1 cellular context compared by ENCODE assay signal in the genomic region with DNA sequence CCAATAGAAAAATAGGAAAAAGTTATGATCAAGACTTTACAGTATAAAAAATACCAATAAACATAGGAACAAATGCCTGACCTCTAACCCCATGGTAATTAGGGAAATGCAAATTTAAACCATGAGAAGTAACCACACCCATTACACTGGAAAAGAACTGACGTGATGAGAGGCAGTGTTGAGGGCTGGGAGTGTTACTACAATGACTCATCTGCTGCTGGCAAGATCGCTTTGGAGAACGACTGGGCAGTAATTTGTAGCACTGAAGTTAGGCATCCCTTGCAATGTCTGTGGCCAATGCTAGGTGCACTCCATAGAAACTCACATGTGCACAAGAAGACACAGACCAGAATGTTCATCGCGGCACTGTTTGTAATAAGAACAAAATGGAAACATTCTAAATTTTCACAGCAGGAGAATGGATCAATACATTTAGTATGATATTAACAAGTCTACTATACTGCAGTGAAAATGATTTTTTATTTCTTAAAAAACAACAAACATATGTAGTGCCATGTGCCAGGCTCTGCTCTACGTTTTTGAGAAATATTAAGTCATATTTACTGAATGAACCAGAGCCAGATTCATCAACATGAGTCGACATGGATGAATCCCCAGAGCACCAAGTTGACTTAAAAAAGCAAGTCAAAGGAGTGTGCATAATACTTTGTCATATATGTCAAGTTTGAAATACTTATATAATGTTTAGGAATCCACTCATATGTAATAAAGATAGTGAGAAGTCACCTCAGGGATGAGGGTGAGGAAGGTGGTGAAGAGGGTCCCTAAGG.
A peak's percentile ranks its signal among the peaks of the same experiment; 100 is the strongest.
TF ChIP-seq lines count a peak whose summit lies in the region.

No MANE protein-coding gene starts in this region.

TF ChIP-seq in K562, 482 proteins besides CTCF, POLR2A, EP300 and RAD21 (continues in another document):
- TF ChIP-seq, protein P1, sequence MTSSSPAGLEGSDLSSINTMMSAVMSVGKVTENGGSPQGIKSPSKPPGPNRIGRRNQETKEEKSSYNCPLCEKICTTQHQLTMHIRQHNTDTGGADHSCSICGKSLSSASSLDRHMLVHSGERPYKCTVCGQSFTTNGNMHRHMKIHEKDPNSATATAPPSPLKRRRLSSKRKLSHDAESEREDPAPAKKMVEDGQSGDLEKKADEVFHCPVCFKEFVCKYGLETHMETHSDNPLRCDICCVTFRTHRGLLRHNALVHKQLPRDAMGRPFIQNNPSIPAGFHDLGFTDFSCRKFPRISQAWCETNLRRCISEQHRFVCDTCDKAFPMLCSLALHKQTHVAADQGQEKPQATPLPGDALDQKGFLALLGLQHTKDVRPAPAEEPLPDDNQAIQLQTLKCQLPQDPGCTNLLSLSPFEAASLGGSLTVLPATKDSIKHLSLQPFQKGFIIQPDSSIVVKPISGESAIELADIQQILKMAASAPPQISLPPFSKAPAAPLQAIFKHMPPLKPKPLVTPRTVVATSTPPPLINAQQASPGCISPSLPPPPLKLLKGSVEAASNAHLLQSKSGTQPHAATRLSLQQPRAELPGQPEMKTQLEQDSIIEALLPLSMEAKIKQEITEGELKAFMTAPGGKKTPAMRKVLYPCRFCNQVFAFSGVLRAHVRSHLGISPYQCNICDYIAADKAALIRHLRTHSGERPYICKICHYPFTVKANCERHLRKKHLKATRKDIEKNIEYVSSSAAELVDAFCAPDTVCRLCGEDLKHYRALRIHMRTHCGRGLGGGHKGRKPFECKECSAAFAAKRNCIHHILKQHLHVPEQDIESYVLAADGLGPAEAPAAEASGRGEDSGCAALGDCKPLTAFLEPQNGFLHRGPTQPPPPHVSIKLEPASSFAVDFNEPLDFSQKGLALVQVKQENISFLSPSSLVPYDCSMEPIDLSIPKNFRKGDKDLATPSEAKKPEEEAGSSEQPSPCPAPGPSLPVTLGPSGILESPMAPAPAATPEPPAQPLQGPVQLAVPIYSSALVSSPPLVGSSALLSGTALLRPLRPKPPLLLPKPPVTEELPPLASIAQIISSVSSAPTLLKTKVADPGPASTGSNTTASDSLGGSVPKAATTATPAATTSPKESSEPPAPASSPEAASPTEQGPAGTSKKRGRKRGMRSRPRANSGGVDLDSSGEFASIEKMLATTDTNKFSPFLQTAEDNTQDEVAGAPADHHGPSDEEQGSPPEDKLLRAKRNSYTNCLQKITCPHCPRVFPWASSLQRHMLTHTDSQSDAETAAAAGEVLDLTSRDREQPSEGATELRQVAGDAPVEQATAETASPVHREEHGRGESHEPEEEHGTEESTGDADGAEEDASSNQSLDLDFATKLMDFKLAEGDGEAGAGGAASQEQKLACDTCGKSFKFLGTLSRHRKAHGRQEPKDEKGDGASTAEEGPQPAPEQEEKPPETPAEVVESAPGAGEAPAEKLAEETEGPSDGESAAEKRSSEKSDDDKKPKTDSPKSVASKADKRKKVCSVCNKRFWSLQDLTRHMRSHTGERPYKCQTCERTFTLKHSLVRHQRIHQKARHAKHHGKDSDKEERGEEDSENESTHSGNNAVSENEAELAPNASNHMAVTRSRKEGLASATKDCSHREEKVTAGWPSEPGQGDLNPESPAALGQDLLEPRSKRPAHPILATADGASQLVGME (CRISPR knock-in tag; IDR thresholded peaks at IDR 0.05): no peak
- TF ChIP-seq SAFB (IDR thresholded peaks at IDR 0.05; ENCODE audit: borderline replicate concordance, low read depth, low read length): no peak
- TF ChIP-seq ETS2 (tag; IDR thresholded peaks at IDR 0.05; ENCODE audit: borderline replicate concordance, poor library complexity, severe bottlenecking): no peak
- TF ChIP-seq, protein P2, sequence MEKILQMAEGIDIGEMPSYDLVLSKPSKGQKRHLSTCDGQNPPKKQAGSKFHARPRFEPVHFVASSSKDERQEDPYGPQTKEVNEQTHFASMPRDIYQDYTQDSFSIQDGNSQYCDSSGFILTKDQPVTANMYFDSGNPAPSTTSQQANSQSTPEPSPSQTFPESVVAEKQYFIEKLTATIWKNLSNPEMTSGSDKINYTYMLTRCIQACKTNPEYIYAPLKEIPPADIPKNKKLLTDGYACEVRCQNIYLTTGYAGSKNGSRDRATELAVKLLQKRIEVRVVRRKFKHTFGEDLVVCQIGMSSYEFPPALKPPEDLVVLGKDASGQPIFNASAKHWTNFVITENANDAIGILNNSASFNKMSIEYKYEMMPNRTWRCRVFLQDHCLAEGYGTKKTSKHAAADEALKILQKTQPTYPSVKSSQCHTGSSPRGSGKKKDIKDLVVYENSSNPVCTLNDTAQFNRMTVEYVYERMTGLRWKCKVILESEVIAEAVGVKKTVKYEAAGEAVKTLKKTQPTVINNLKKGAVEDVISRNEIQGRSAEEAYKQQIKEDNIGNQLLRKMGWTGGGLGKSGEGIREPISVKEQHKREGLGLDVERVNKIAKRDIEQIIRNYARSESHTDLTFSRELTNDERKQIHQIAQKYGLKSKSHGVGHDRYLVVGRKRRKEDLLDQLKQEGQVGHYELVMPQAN (IDR thresholded peaks at IDR 0.05; ENCODE audit: borderline replicate concordance): no peak
- TF ChIP-seq, protein P3, sequence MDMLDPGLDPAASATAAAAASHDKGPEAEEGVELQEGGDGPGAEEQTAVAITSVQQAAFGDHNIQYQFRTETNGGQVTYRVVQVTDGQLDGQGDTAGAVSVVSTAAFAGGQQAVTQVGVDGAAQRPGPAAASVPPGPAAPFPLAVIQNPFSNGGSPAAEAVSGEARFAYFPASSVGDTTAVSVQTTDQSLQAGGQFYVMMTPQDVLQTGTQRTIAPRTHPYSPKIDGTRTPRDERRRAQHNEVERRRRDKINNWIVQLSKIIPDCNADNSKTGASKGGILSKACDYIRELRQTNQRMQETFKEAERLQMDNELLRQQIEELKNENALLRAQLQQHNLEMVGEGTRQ (CRISPR knock-in tag; IDR thresholded peaks at IDR 0.05): no peak
- no peak for TF ChIP-seq GATAD2A (IDR thresholded peaks at IDR 0.05)
- TF ChIP-seq, protein P4, sequence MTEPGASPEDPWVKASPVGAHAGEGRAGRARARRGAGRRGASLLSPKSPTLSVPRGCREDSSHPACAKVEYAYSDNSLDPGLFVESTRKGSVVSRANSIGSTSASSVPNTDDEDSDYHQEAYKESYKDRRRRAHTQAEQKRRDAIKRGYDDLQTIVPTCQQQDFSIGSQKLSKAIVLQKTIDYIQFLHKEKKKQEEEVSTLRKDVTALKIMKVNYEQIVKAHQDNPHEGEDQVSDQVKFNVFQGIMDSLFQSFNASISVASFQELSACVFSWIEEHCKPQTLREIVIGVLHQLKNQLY (CRISPR knock-in tag; conservative IDR thresholded peaks at IDR 0.05): no peak
- TF ChIP-seq, protein P5, sequence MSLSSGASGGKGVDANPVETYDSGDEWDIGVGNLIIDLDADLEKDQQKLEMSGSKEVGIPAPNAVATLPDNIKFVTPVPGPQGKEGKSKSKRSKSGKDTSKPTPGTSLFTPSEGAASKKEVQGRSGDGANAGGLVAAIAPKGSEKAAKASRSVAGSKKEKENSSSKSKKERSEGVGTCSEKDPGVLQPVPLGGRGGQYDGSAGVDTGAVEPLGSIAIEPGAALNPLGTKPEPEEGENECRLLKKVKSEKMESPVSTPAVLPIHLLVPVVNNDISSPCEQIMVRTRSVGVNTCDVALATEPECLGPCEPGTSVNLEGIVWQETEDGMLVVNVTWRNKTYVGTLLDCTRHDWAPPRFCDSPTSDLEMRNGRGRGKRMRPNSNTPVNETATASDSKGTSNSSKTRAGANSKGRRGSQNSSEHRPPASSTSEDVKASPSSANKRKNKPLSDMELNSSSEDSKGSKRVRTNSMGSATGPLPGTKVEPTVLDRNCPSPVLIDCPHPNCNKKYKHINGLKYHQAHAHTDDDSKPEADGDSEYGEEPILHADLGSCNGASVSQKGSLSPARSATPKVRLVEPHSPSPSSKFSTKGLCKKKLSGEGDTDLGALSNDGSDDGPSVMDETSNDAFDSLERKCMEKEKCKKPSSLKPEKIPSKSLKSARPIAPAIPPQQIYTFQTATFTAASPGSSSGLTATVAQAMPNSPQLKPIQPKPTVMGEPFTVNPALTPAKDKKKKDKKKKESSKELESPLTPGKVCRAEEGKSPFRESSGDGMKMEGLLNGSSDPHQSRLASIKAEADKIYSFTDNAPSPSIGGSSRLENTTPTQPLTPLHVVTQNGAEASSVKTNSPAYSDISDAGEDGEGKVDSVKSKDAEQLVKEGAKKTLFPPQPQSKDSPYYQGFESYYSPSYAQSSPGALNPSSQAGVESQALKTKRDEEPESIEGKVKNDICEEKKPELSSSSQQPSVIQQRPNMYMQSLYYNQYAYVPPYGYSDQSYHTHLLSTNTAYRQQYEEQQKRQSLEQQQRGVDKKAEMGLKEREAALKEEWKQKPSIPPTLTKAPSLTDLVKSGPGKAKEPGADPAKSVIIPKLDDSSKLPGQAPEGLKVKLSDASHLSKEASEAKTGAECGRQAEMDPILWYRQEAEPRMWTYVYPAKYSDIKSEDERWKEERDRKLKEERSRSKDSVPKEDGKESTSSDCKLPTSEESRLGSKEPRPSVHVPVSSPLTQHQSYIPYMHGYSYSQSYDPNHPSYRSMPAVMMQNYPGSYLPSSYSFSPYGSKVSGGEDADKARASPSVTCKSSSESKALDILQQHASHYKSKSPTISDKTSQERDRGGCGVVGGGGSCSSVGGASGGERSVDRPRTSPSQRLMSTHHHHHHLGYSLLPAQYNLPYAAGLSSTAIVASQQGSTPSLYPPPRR (CRISPR knock-in tag; IDR thresholded peaks at IDR 0.05; ENCODE audit: borderline replicate concordance): no peak
- peak; percentile 30 for TF ChIP-seq MEIS2 (IDR thresholded peaks at IDR 0.05; ENCODE audit: partially characterized antibody)
- TF ChIP-seq CREB1 (IDR thresholded peaks at IDR 0.05): no peak
- TF ChIP-seq CREB1 (CRISPR knock-in tag; IDR thresholded peaks at IDR 0.05): no peak
- peak; percentile 56; the same call in 1 of the 2 replicates for TF ChIP-seq ATF7 (IDR thresholded peaks at IDR 0.05)
- TF ChIP-seq, protein P6, sequence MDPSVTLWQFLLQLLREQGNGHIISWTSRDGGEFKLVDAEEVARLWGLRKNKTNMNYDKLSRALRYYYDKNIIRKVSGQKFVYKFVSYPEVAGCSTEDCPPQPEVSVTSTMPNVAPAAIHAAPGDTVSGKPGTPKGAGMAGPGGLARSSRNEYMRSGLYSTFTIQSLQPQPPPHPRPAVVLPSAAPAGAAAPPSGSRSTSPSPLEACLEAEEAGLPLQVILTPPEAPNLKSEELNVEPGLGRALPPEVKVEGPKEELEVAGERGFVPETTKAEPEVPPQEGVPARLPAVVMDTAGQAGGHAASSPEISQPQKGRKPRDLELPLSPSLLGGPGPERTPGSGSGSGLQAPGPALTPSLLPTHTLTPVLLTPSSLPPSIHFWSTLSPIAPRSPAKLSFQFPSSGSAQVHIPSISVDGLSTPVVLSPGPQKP (CRISPR knock-in tag; IDR thresholded peaks at IDR 0.05): no peak
- TF ChIP-seq, protein P7, sequence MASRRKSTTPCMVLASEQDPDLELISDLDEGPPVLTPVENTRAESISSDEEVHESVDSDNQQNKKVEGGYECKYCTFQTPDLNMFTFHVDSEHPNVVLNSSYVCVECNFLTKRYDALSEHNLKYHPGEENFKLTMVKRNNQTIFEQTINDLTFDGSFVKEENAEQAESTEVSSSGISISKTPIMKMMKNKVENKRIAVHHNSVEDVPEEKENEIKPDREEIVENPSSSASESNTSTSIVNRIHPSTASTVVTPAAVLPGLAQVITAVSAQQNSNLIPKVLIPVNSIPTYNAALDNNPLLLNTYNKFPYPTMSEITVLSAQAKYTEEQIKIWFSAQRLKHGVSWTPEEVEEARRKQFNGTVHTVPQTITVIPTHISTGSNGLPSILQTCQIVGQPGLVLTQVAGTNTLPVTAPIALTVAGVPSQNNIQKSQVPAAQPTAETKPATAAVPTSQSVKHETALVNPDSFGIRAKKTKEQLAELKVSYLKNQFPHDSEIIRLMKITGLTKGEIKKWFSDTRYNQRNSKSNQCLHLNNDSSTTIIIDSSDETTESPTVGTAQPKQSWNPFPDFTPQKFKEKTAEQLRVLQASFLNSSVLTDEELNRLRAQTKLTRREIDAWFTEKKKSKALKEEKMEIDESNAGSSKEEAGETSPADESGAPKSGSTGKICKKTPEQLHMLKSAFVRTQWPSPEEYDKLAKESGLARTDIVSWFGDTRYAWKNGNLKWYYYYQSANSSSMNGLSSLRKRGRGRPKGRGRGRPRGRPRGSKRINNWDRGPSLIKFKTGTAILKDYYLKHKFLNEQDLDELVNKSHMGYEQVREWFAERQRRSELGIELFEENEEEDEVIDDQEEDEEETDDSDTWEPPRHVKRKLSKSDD (conservative IDR thresholded peaks at IDR 0.05; ENCODE audit: low read length): no peak
- TF ChIP-seq, protein P8, sequence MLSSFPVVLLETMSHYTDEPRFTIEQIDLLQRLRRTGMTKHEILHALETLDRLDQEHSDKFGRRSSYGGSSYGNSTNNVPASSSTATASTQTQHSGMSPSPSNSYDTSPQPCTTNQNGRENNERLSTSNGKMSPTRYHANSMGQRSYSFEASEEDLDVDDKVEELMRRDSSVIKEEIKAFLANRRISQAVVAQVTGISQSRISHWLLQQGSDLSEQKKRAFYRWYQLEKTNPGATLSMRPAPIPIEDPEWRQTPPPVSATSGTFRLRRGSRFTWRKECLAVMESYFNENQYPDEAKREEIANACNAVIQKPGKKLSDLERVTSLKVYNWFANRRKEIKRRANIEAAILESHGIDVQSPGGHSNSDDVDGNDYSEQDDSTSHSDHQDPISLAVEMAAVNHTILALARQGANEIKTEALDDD (IDR thresholded peaks at IDR 0.05): 0 out of 2 replicates have a peak, but pooled peaks have one; percentile 37
- TF ChIP-seq, protein P9, sequence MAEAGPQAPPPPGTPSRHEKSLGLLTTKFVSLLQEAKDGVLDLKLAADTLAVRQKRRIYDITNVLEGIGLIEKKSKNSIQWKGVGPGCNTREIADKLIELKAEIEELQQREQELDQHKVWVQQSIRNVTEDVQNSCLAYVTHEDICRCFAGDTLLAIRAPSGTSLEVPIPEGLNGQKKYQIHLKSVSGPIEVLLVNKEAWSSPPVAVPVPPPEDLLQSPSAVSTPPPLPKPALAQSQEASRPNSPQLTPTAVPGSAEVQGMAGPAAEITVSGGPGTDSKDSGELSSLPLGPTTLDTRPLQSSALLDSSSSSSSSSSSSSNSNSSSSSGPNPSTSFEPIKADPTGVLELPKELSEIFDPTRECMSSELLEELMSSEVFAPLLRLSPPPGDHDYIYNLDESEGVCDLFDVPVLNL (CRISPR knock-in tag; IDR thresholded peaks at IDR 0.05; ENCODE audit: low read depth): no peak
- TF ChIP-seq ZNF57 (CRISPR knock-in tag; IDR thresholded peaks at IDR 0.05): 0 out of 2 replicates have a peak, but pooled peaks have one; percentile 45
- no peak for TF ChIP-seq POLR2AphosphoS2 (IDR thresholded peaks at IDR 0.05; ENCODE audit: low read length)
